In genomic region chr10:120314426-120314825, GRCh38 we compare ENCODE assay signal across 22 cellular contexts.
DNase-seq lines count a peak whose midpoint lies in the region; ATAC-seq, FAIRE-seq and TF ChIP-seq lines count a peak whose summit lies in the region.
"Had no signal": no experiment of that assay in that cellular context is flagged by ENCODE, and none has a peak within 500 bp of the region (broad histone marks: within the 10 kb centered on the region; RNA-seq: fewer than 3 reads in every experiment).

No MANE protein-coding gene starts in this region.

- no peaks in the 10 kb centered on the region for H3K36me3 Mint-ChIP-seq in naive thymus-derived CD4-positive, alpha-beta T cell
- H3K36me3 Mint-ChIP-seq: CD4-positive, CD25-positive, alpha-beta regulatory T cell; CD8-positive, alpha-beta T cell had no signal

- H3K27me3 ChIP-seq in bronchial epithelial cell (ENCODE audit: control insufficient read depth, insufficient read depth, low read length), result no peaks in the 10 kb centered on the region
- no peaks in the 10 kb centered on the region for H3K27me3 ChIP-seq in naive thymus-derived CD4-positive, alpha-beta T cell (ENCODE audit: control insufficient read depth in 2 of 2, insufficient read depth in 2 of 2, low read length in 2 of 2)
- H3K27me3 ChIP-seq: BLaER1 had no signal

- POLR2A ChIA-PET in naive thymus-derived CD4-positive, alpha-beta T cell (lab: Charles Lee), result no interaction called here

- no peak overlapping the region for H3K27ac Mint-ChIP-seq in naive thymus-derived CD4-positive, alpha-beta T cell
- H3K27ac Mint-ChIP-seq: B cell; CD4-positive, CD25-positive, alpha-beta regulatory T cell; CD8-positive, alpha-beta T cell; GM23338; H9 had no signal

- no peaks in the 10 kb centered on the region for H3K36me3 ChIP-seq in bronchial epithelial cell (ENCODE audit: control insufficient read depth, insufficient read depth, low read length)
- no peaks in the 10 kb centered on the region for H3K36me3 ChIP-seq in naive thymus-derived CD4-positive, alpha-beta T cell (ENCODE audit: control insufficient read depth in 2 of 3, insufficient read depth in 3 of 3, low read length in 3 of 3)
- H3K36me3 ChIP-seq: BLaER1 had no signal

- H3K4me1 ChIP-seq in naive thymus-derived CD4-positive, alpha-beta T cell (ENCODE audit: control insufficient read depth in 2 of 2, insufficient read depth in 2 of 2, low read length in 2 of 2), result no peaks in the 10 kb centered on the region
- H3K4me1 ChIP-seq: BLaER1, Caco-2 had no signal

- peaks cover 2 to 29% (median 23%) of the 10 kb centered on the region in 5 donors for H3K27me3 Mint-ChIP-seq in naive thymus-derived CD4-positive, alpha-beta T cell
- H3K27me3 Mint-ChIP-seq: CD4-positive, CD25-positive, alpha-beta regulatory T cell had no signal

- H3K27ac ChIP-seq in naive thymus-derived CD4-positive, alpha-beta T cell (ENCODE audit: low read depth, low read length), result no peak overlapping the region
- H3K27ac ChIP-seq: BLaER1, C4-2B had no signal

- no peak for ATAC-seq in naive thymus-derived CD4-positive, alpha-beta T cell
- ATAC-seq in HG03457 (IDR thresholded peaks at IDR 0.05; ENCODE audit: unreplicated experiment), result no peak
- ATAC-seq: CD8-positive, alpha-beta T cell; GM12878; GM23338; HCT116 had no signal

- FAIRE-seq in bronchial epithelial cell (lab: Jason Lieb, UNC), result peak; percentile 52
- FAIRE-seq: D721Med, GM12878, GM18507 had no signal

- H3K9me3 Mint-ChIP-seq in naive thymus-derived CD4-positive, alpha-beta T cell, result peaks cover 0 to 4% (median 0%) of the 10 kb centered on the region in 11 donors
- H3K9me3 Mint-ChIP-seq: CD8-positive, alpha-beta T cell; GM23338; H9 had no signal

- H3K9me3 ChIP-seq in naive thymus-derived CD4-positive, alpha-beta T cell (ENCODE audit: control insufficient read depth in 2 of 3, low read length in 3 of 3), result no peaks in the 10 kb centered on the region
- H3K9me3 ChIP-seq: BLaER1, Caco-2 had no signal

- TF ChIP-seq CTCF in bronchial epithelial cell (IDR thresholded peaks at IDR 0.05; ENCODE audit: insufficient read depth, low read length, severe bottlenecking), result no peak

- no peaks in the 10 kb centered on the region for H3K4me1 Mint-ChIP-seq in naive thymus-derived CD4-positive, alpha-beta T cell
- H3K4me1 Mint-ChIP-seq: B cell; CD4-positive, CD25-positive, alpha-beta regulatory T cell; GM23338 had no signal

- no peak for DNase-seq in bronchial epithelial cell (ENCODE audit: low read depth)
- DNase-seq in kidney glomerular epithelial cell (lab: John Stamatoyannopoulos, UW), result peak; percentile 44
- peak; percentile 72 for DNase-seq in renal cortical epithelial cell (ENCODE audit: low read depth)
- DNase-seq in naive thymus-derived CD4-positive, alpha-beta T cell, result no peak
- no peak for DNase-seq in cerebellum (ENCODE audit: low spot score)
- DNase-seq: Caco-2; CD4-positive, CD25-positive, alpha-beta regulatory T cell; CD8-positive, alpha-beta T cell; DMS 273 treated with DMSO at 0.1 percent for 48 hours; DMS79; EL; GDM1; H9 had no signal

- CTCF ChIA-PET in naive thymus-derived CD4-positive, alpha-beta T cell (lab: Charles Lee), result no interaction called here

- no peak overlapping the region for H3K4me3 Mint-ChIP-seq in naive thymus-derived CD4-positive, alpha-beta T cell
- H3K4me3 Mint-ChIP-seq: B cell; CD4-positive, CD25-positive, alpha-beta regulatory T cell; CD8-positive, alpha-beta T cell; GM23338; H9 had no signal

- intact Hi-C loops in naive thymus-derived CD4-positive, alpha-beta T cell (cut with micrococcal nuclease), result no loop called here

- no peak overlapping the region for H3K4me3 ChIP-seq in bronchial epithelial cell (ENCODE audit: low read depth, low read length)
- no peak overlapping the region for H3K4me3 ChIP-seq in naive thymus-derived CD4-positive, alpha-beta T cell (ENCODE audit: low read length)
- H3K4me3 ChIP-seq: BLaER1, GM12878, GM23338 had no signal

Comparison
In these comparisons a context has a peak if more than half of its experiments do, and no peak if none do; other contexts are left out.
1. DNase-seq: peak in kidney glomerular epithelial cell (single experiment) and renal cortical epithelial cell (single experiment); none in bronchial epithelial cell (single experiment), naive thymus-derived CD4-positive, alpha-beta T cell (0 of 9) and cerebellum (single experiment).